ENCODE assay signal across 7 cellular contexts in the genomic region with DNA sequence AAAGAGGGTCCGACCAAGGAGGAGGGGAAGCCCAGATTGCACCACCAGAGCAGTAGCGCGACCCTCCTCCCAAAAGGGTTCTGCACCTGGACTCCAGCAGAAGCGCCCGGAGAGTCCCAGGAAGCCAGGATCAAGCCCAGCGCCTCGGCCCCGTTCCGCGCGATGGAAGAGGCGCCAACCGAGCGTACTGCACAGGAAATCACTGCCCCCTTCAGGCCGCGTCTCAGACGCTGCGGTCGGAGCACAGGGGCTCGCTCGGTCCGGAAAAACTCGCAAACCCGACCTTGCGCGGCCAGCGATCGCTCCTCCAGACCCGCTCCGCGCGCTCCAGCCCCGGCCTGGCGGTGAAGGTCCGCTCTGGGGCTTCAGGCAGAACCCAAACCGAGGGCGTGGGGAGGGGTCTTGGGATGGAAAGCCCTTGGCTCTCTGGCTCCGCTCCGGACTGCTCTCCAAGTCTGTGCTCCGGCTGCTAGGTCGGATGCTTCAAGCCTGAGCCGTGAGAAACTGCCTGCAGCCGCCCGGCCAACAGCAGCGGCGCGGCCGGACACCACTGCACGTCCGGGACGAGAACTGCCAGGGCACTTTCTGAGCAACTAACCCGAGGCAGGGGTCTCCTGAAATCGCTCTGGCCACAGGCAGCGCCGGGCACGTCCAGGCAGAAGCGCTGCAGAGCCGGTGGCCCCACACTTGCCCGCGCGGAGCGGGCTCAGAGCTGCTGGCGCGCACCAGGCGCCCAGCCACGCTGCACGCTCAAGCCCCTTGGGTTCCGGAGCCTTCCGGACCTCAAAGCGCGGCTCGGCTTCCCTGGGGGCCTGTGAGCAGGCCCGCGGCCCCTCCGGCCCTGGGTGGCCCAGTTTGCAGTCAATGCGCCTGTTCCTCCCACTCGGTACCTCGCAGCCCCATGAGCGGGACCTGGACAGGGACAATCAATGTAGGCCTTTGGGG. TPM values are rescaled to one million over a fixed set of nuclear protein-coding genes. Genes with fewer than 3 reads are reported as not detected.
DNase-seq lines count a peak whose midpoint lies in the region; ATAC-seq and TF ChIP-seq lines count a peak whose summit lies in the region.

No MANE protein-coding gene starts in this region.

- peak; percentile 83 for TF ChIP-seq CTCF in fibroblast of the aortic adventitia (IDR thresholded peaks at IDR 0.05; ENCODE audit: insufficient read depth, low read length)

- H3K14ac ChIP-seq in neuronal stem cell (ENCODE audit: low read length) = no peak overlapping the region

- H2BK5ac ChIP-seq in neuronal stem cell (ENCODE audit: low read length) = no peak overlapping the region

- no peak overlapping the region for H4K91ac ChIP-seq in neuronal stem cell (ENCODE audit: low read depth, low read length, poor library complexity)

- H3K79me1 ChIP-seq in neuronal stem cell (ENCODE audit: low read depth, low read length) = no peaks in the 10 kb centered on the region

- peak overlapping the region; percentile 71 for H3K4me2 ChIP-seq in neuronal stem cell (ENCODE audit: insufficient read depth, low read length, poor library complexity, severe bottlenecking)

- H3K27me3 ChIP-seq in SJSA1 (replicated peaks) (peaks cover 56% of the 10 kb centered on the region), neuronal stem cell (ENCODE audit: control insufficient read depth in 3 of 3, insufficient read depth in 3 of 3, low read depth in 1 of 3, low read length in 3 of 3) (peaks cover 19 to 78% (median 60%) of the 10 kb centered on the region in 3 experiments)

- H3K4me3 ChIP-seq in SJSA1 (no peak overlapping the region), fibroblast of the aortic adventitia (ENCODE audit: low read depth, low read length) (peak overlapping the region; percentile 55), neuronal stem cell (ENCODE audit: low read length in 2 of 2) (peak overlapping the region in 1 of 2 donors; percentile 72)

- H3K9me3 ChIP-seq in SJSA1 (replicated peaks) = no peaks in the 10 kb centered on the region
- H3K9me3 ChIP-seq in neuronal stem cell (replicated peaks in 1 of 2; ENCODE audit: control insufficient read depth in 2 of 2, insufficient read depth in 1 of 2, low read depth in 1 of 2, low read length in 2 of 2) = no peaks in the 10 kb centered on the region

- H2AFZ ChIP-seq in neuronal stem cell (ENCODE audit: low read length) = peak overlapping the region; percentile 91

- H2BK15ac ChIP-seq in neuronal stem cell (ENCODE audit: low read length) = peak overlapping the region; percentile 23

- H3K9ac ChIP-seq in neuronal stem cell (ENCODE audit: low read depth, low read length, poor library complexity) = peak overlapping the region; percentile 52

- peak overlapping the region; percentile 80 for H3K18ac ChIP-seq in neuronal stem cell (ENCODE audit: low read length)

- no peak overlapping the region for H2BK120ac ChIP-seq in neuronal stem cell (ENCODE audit: low read depth, low read length)

- no peak overlapping the region for H4K8ac ChIP-seq in neuronal stem cell (ENCODE audit: low read depth, low read length)

- H3K23ac ChIP-seq in neuronal stem cell (ENCODE audit: low read depth, low read length, poor library complexity) = peak overlapping the region; percentile 47

- H2AK5ac ChIP-seq in neuronal stem cell (ENCODE audit: low read depth, low read length) = peak overlapping the region; percentile 57

- no CpG with 5 or more reads among the region's 79 CpGs for WGBS in neuronal stem cell (ENCODE audit: extremely low coverage in 2 of 2, insufficient read length in 2 of 2, insufficient replicate concordance in 1 of 2), 2 donors

- peak; percentile 83 for DNase-seq in ELR (ENCODE audit: low read depth)
- peak; percentile 53 for DNase-seq in HT1080 (ENCODE audit: low read depth)
- peak; percentile 56 to 60 for DNase-seq in SJSA1 (ENCODE audit: low read depth in 1 of 2, low spot score in 2 of 2)
- peak; percentile 79 for DNase-seq in fibroblast of the aortic adventitia (ENCODE audit: low read depth)
- peak; percentile 79 for DNase-seq in neuronal stem cell (ENCODE audit: low spot score)

- H3K27ac ChIP-seq in SJSA1 = no peak overlapping the region
- no peak overlapping the region for H3K27ac ChIP-seq in neuronal stem cell (replicated peaks; ENCODE audit: low read length)

- ATAC-seq in HG02571 (IDR thresholded peaks at IDR 0.05; ENCODE audit: unreplicated experiment) = no peak
- ATAC-seq in GM19324 (IDR thresholded peaks at IDR 0.05; ENCODE audit: low FRiP score, unreplicated experiment) = no peak

- H3K4me1 ChIP-seq in SJSA1 (replicated peaks) (peaks cover 14% of the 10 kb centered on the region), neuronal stem cell (ENCODE audit: control insufficient read depth in 2 of 2, insufficient read depth in 1 of 2, low read depth in 1 of 2, low read length in 2 of 2) (peaks cover 2 to 7% of the 10 kb centered on the region in 2 donors)

- no peak overlapping the region for H3K4ac ChIP-seq in neuronal stem cell (ENCODE audit: low read length)

- H3K36me3 ChIP-seq in SJSA1 (no peaks in the 10 kb centered on the region), neuronal stem cell (replicated peaks in 1 of 2; ENCODE audit: control insufficient read depth in 2 of 2, insufficient read depth in 2 of 2, low read length in 2 of 2) (no peaks in the 10 kb centered on the region)

- H2BK12ac ChIP-seq in neuronal stem cell (ENCODE audit: low read length) = no peak overlapping the region

RNA-seq across cellular contexts. Expression of a gene that starts 1.3 kb away (rescaled TPM):
- 1.9 and 3.7 TPM in 2 replicates for total RNA-seq in HT1080 (2014; rRNA removed; shearing (Covaris generic))
- polyA plus RNA-seq in HT1080 (2015; cell fraction: cytosol; rRNA removed) = 0.41 and 0.50 TPM in 2 replicates
- 0.20 and 0.26 TPM in 2 replicates for polyA plus RNA-seq in HT1080 (2015; cell fraction: nucleus; rRNA removed)
- not detected in 2 replicates for total RNA-seq in SJSA1 (2014; rRNA removed; shearing (Covaris generic))
- total RNA-seq in fibroblast of the aortic adventitia (ENCODE audit: low replicate concordance) = 0.16 and 0.27 TPM in 2 replicates
- polyA plus RNA-seq in neuronal stem cell (2013, experiment 1 of 2) = 0.18 TPM
- polyA plus RNA-seq in neuronal stem cell (2013, experiment 2 of 2) = 0.22 TPM
